11 cellular contexts compared by ENCODE assay signal in the genomic region with DNA sequence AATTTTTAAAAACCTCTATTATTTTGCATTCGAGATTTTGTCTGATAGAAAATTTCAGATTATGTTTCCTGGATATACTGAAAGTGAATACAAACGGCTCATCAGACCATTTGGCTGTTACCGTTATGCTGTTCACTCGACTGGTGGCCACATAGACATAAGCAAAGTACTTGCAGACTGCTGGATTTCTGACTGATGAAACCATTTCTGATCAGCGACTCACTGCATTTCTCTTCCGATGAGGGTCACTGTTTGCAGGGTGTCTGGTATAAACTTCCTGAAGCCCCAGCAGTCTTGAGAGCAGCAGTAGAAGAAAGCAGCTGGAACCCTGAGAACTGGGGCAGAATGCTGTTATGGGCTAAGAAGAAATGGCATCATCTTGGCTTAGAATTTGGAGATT. TPM values are rescaled to one million over a fixed set of nuclear protein-coding genes. Genes with fewer than 3 reads are reported as not detected.
DNase-seq lines count a peak whose midpoint lies in the region; ATAC-seq, FAIRE-seq and TF ChIP-seq lines count a peak whose summit lies in the region.
"Had no signal": no experiment of that assay in that cellular context is flagged by ENCODE, and none has a peak within 500 bp of the region (broad histone marks: within the 10 kb centered on the region; RNA-seq: fewer than 3 reads in every experiment).

No MANE protein-coding gene starts in this region.

- CTCF ChIA-PET in A549 (lab: Yijun Ruan, JAX): interaction anchor here (0.5 to 1.9 kb wide), 2 partner anchors 14 to 84 kb away, joined by 3 to 5 read pairs; no protein-coding TSS in a partner anchor

- peaks cover 25% of the 10 kb centered on the region for H3K4me1 ChIP-seq in A549

- TF ChIP-seq RAD21 in A549 (conservative IDR thresholded peaks at IDR 0.05 in 1 of 2, IDR thresholded peaks at IDR 0.05 in 1 of 2): no peak

- H3K4me3 Mint-ChIP-seq in glutamatergic neuron (ENCODE audit: unreplicated experiment): no peak overlapping the region
- H3K4me3 Mint-ChIP-seq: activated naive CD4-positive, alpha-beta T cell treated with anti-CD3 and anti-CD28 coated beads for 36 hours had no signal

- POLR2A ChIA-PET in A549 (lab: Yijun Ruan, JAX): no interaction called here

- FAIRE-seq in A549 (lab: Jason Lieb, UNC): no peak

- H3K4me3 ChIP-seq in A549: no peak overlapping the region
- H3K4me3 ChIP-seq: left ventricle myocardium inferior, sigmoid colon had no signal

- H3K27ac ChIP-seq in A549: peak overlapping the region in 1 of 2 experiments; percentile 55; a peak in 1 of 6 replicates
- H3K27ac ChIP-seq: left ventricle myocardium inferior, sigmoid colon had no signal

- H3K9me3 ChIP-seq in A549: no peaks in the 10 kb centered on the region
- H3K9me3 ChIP-seq: left ventricle myocardium inferior, sigmoid colon had no signal

- no peak for TF ChIP-seq EP300 in A549 (IDR thresholded peaks at IDR 0.05)

- H3K9me3 Mint-ChIP-seq in glutamatergic neuron (ENCODE audit: unreplicated experiment): peaks cover 4% of the 10 kb centered on the region

- TF ChIP-seq POLR2A in A549 (IDR thresholded peaks at IDR 0.05; ENCODE audit: low read length): no peak

- H3K36me3 Mint-ChIP-seq in glutamatergic neuron (ENCODE audit: unreplicated experiment): no peaks in the 10 kb centered on the region

- peak; percentile 50 to 65; a peak in 4 of 6 replicates for ATAC-seq in A549
- ATAC-seq in GM18873 (IDR thresholded peaks at IDR 0.05; ENCODE audit: low FRiP score, unreplicated experiment): no peak

- DNase-seq in A549 (ENCODE audit: low read depth in 1 of 2, low spot score in 1 of 2) (peak in 1 of 2 experiments; percentile 10), HK-2 (ENCODE audit: unreplicated experiment) (peak; percentile 38), amniotic epithelial cell (ENCODE audit: low read depth) (peak; percentile 27), glutamatergic neuron (no peak), occipital lobe (lab: John Stamatoyannopoulos, UW) (no peak), GM20000 (ENCODE audit: low spot score) (no peak)
- no peak for DNase-seq in activated naive CD4-positive, alpha-beta T cell treated with Interleukin-2 at 50 U/mL for 16 hours
- DNase-seq: left ventricle myocardium inferior, sigmoid colon had no signal

- 29% methylated on average over 6 of the region's 6 CpGs for WGBS in A549 (ENCODE audit: missing lambda C conversion rate)

- H3K4me2 ChIP-seq in A549: peak overlapping the region; percentile 50

- H3K4me1 Mint-ChIP-seq in glutamatergic neuron (ENCODE audit: low read depth, unreplicated experiment): peaks cover 46% of the 10 kb centered on the region

- H3K27ac Mint-ChIP-seq in glutamatergic neuron (ENCODE audit: unreplicated experiment): peak overlapping the region; percentile 65

- peaks cover 3% of the 10 kb centered on the region for H3K27me3 Mint-ChIP-seq in glutamatergic neuron (ENCODE audit: unreplicated experiment)

- no peak for TF ChIP-seq CTCF in A549 (IDR thresholded peaks at IDR 0.05)
- no peak for TF ChIP-seq CTCF in glutamatergic neuron (IDR thresholded peaks at IDR 0.05; ENCODE audit: partially characterized antibody, unreplicated experiment)
- TF ChIP-seq CTCF in GM20000 (IDR thresholded peaks at IDR 0.05; ENCODE audit: extremely low read depth, missing control alignments): no peak

TF ChIP-seq in A549, 52 proteins besides CTCF, POLR2A, EP300 and RAD21:
- TF ChIP-seq EHMT2 (IDR thresholded peaks at IDR 0.05; ENCODE audit: low read depth) (no peak), HOXB5 (CRISPR knock-in tag; IDR thresholded peaks at IDR 0.05) (no peak), NPAS2 (CRISPR knock-in tag; IDR thresholded peaks at IDR 0.05; ENCODE audit: borderline replicate concordance) (no peak), CBX2 (IDR thresholded peaks at IDR 0.05; ENCODE audit: borderline replicate concordance, low read depth) (no peak), HDAC2 (IDR thresholded peaks at IDR 0.05) (no peak)
- TF ChIP-seq, protein P1, sequence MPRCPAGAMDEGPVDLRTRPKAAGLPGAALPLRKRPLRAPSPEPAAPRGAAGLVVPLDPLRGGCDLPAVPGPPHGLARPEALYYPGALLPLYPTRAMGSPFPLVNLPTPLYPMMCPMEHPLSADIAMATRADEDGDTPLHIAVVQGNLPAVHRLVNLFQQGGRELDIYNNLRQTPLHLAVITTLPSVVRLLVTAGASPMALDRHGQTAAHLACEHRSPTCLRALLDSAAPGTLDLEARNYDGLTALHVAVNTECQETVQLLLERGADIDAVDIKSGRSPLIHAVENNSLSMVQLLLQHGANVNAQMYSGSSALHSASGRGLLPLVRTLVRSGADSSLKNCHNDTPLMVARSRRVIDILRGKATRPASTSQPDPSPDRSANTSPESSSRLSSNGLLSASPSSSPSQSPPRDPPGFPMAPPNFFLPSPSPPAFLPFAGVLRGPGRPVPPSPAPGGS (IDR thresholded peaks at IDR 0.05): no peak
- TF ChIP-seq, protein P2, sequence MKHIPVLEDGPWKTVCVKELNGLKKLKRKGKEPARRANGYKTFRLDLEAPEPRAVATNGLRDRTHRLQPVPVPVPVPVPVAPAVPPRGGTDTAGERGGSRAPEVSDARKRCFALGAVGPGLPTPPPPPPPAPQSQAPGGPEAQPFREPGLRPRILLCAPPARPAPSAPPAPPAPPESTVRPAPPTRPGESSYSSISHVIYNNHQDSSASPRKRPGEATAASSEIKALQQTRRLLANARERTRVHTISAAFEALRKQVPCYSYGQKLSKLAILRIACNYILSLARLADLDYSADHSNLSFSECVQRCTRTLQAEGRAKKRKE (CRISPR knock-in tag; IDR thresholded peaks at IDR 0.05; ENCODE audit: low read depth): no peak
- TF ChIP-seq, protein P3, sequence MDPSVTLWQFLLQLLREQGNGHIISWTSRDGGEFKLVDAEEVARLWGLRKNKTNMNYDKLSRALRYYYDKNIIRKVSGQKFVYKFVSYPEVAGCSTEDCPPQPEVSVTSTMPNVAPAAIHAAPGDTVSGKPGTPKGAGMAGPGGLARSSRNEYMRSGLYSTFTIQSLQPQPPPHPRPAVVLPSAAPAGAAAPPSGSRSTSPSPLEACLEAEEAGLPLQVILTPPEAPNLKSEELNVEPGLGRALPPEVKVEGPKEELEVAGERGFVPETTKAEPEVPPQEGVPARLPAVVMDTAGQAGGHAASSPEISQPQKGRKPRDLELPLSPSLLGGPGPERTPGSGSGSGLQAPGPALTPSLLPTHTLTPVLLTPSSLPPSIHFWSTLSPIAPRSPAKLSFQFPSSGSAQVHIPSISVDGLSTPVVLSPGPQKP (IDR thresholded peaks at IDR 0.05; ENCODE audit: low read depth, low read length): no peak

RNA-seq across cellular contexts. Expression of gene SNX9, which starts 17.7 kb away (rescaled TPM):
- polyA plus RNA-seq in A549 (2011; rRNA removed) (26.8 and 29.8 TPM in 2 replicates), A549 (2017; fragmentation: RNase III; extraction: RNeasy Plus Mini Kit Qiagen cat#74134 plus additional on column Dnase treatment) (12.8 to 13.9 TPM (median 13.0 TPM) in 3 replicates)
- polyA plus RNA-seq in A549 (2012; cell fraction: cytosol; rRNA removed): 13.4 and 14.5 TPM in 2 replicates
- polyA plus RNA-seq in A549 (2012; cell fraction: nucleus; rRNA removed): 10.9 and 15.5 TPM in 2 replicates
- 13.3 and 15.5 TPM in 2 replicates for polyA minus RNA-seq in A549 (2011; rRNA and poly(A)+ RNA removed)
- total RNA-seq in glutamatergic neuron (ENCODE audit: unreplicated experiment) (45.7 TPM), occipital lobe (19.2 TPM)

Comparison
In these comparisons a context has a peak if more than half of its experiments do, and no peak if none do; other contexts are left out.
1. DNase-seq: peak in HK-2 (single experiment) and amniotic epithelial cell (single experiment); none in glutamatergic neuron (single experiment), activated naive CD4-positive, alpha-beta T cell treated with Interleukin-2 at 50 U/mL for 16 hours (single experiment), occipital lobe (single experiment) and GM20000 (single experiment).